ENCODE assay signal across 17 cellular contexts in the genomic region with DNA sequence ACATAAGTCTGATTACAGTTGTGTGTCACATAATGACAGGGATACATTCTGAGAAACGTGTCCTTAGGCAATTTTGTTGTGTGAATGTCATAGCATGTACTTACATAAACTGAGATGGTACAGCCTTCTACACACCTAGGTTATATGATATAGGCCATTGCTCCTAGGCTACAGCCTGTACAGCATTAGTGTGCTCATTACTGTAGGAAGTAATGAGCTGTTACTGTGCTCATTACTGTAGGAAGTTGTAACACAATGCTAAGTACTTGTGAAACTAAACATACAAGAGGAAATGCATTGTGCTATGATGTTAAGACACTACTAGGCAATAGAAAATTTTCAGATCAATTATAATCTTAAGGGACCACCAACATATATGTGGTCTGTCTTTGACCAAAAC.
"Had no signal": no experiment of that assay in that cellular context is flagged by ENCODE, and none has a peak within 500 bp of the region (broad histone marks: within the 10 kb centered on the region; RNA-seq: fewer than 3 reads in every experiment).

No MANE protein-coding gene starts in this region.

- H3K27ac Mint-ChIP-seq: endodermal cell; naive thymus-derived CD8-positive, alpha-beta T cell; stimulated activated naive B cell treated with anti-CD40 and anti-IgM and Interleukin-4, amounts not matched to agents 10 μg/mL and 1 μg/mL and 100 μg/mL, for 72 hours had no signal

- H3K4me3 Mint-ChIP-seq: endodermal cell; naive thymus-derived CD8-positive, alpha-beta T cell; stimulated activated naive B cell treated with anti-CD40 and anti-IgM and Interleukin-4, amounts not matched to agents 10 μg/mL and 1 μg/mL and 100 μg/mL, for 72 hours had no signal

- H3K27me3 ChIP-seq: hepatocyte had no signal

- H3K9me3 Mint-ChIP-seq: endodermal cell; naive thymus-derived CD8-positive, alpha-beta T cell; stimulated activated naive B cell treated with anti-CD40 and anti-IgM and Interleukin-4, amounts not matched to agents 10 μg/mL and 1 μg/mL and 100 μg/mL, for 72 hours had no signal

- H3K36me3 Mint-ChIP-seq: naive thymus-derived CD8-positive, alpha-beta T cell; stimulated activated naive B cell treated with anti-CD40 and anti-IgM and Interleukin-4, amounts not matched to agents 10 μg/mL and 1 μg/mL and 100 μg/mL, for 72 hours had no signal

- H3K36me3 ChIP-seq: spleen had no signal

- DNase-seq: effector CD4-positive, alpha-beta T cell; endodermal cell; erythroblast; foreskin melanocyte; glutamatergic neuron; mesendoderm; naive thymus-derived CD8-positive, alpha-beta T cell; posterior cingulate gyrus; spleen; stimulated activated CD4-positive, alpha-beta T cell treated with anti-CD3 and anti-CD28 coated beads, Interleukin-15, amount 100 ng/mL, for 24 hours; stimulated activated CD4-positive, alpha-beta T cell treated with anti-CD3 and anti-CD28 coated beads, Interleukin-1b, Interleukin-23, amount 100 ng/mL, for 48 hours; stimulated activated CD4-positive, alpha-beta T cell treated with anti-CD3 and anti-CD28 coated beads, Interleukin-4, amount 100 ng/mL, for 24 hours; stimulated activated naive B cell treated with anti-CD40 and anti-IgM and Interleukin-4, amounts not matched to agents 10 μg/mL and 1 μg/mL and 100 μg/mL, for 72 hours; trophoblast cell had no signal

- H3K4me3 ChIP-seq: coronary artery, hepatocyte, spleen had no signal

- H2AFZ ChIP-seq: hepatocyte had no signal

- H3K79me2 ChIP-seq: hepatocyte had no signal

- H3K27ac ChIP-seq: coronary artery, hepatocyte had no signal

- H3K9me3 ChIP-seq: spleen had no signal

- H3K4me1 Mint-ChIP-seq: endodermal cell; naive thymus-derived CD8-positive, alpha-beta T cell had no signal

- H3K4me2 ChIP-seq: hepatocyte had no signal

- ATAC-seq: naive thymus-derived CD8-positive, alpha-beta T cell; sciatic nerve had no signal
